9 cellular contexts compared by ENCODE assay signal in the genomic region with DNA sequence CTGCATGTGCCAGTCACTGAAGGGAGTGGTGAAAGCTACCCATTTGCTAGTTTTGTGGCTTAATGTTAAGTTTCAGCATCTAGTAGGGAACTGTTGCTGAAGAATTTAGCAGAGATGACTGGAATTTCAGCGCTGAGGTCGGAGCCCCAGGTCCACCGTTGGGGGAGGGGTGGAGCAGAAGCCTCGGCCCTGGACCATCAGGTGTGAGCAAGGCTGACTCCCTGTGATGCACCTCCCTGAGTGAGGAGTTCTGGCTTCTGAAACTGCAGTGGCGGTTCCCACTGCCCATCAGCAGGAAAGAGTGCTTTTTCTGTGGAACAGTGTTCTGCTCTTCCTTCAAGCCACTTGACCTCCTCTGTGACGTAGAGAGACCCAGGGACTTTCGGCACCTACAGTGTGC. TPM values are rescaled to one million over a fixed set of nuclear protein-coding genes. Genes with fewer than 3 reads are reported as not detected.
DNase-seq lines count a peak whose midpoint lies in the region; ATAC-seq and TF ChIP-seq lines count a peak whose summit lies in the region.
"Had no signal": no experiment of that assay in that cellular context is flagged by ENCODE, and none has a peak within 500 bp of the region (broad histone marks: within the 10 kb centered on the region; RNA-seq: fewer than 3 reads in every experiment).

No MANE protein-coding gene starts in this region.

- no peak for TF ChIP-seq POLR2A in gastrocnemius medialis (IDR thresholded peaks at IDR 0.05)

- peaks cover 12% of the 10 kb centered on the region; the same call in 1 of the 2 replicates for H3K27me3 ChIP-seq in iPS-20b (ENCODE audit: insufficient read depth, low read length)
- peaks cover 0 to 9% (median 0%) of the 10 kb centered on the region in 3 donors for H3K27me3 ChIP-seq in gastrocnemius medialis

- peak overlapping the region; percentile 80; the same call in 1 of the 2 replicates for H3K9ac ChIP-seq in iPS-20b (ENCODE audit: low read depth, low read length)

- H3K36me3 ChIP-seq in iPS-20b (ENCODE audit: insufficient read depth, low read depth, low read length) (peaks cover 10% of the 10 kb centered on the region; the same call in 1 of the 2 replicates), gastrocnemius medialis (no peaks in the 10 kb centered on the region)

- no peaks in the 10 kb centered on the region for H3K9me3 Mint-ChIP-seq in activated B cell treated with CpG ODN at 0.5 μM for 24 hours

- H3K4me1 ChIP-seq in iPS-20b (ENCODE audit: insufficient read depth, low read length) = peaks cover 23% of the 10 kb centered on the region; the same call in 1 of the 2 replicates
- H3K4me1 ChIP-seq in gastrocnemius medialis = peaks cover 12% of the 10 kb centered on the region in 2 donors

- intact Hi-C loops in activated B cell treated with CpG ODN at 0.5 μM for 24 hours (cut with micrococcal nuclease) = no loop called here
- intact Hi-C loops in gastrocnemius medialis (cut with DNase I; ENCODE audit: low total_unique reads) = no loop called here

- no peak for TF ChIP-seq CTCF in activated B cell treated with CpG ODN at 0.5 μM for 24 hours (IDR thresholded peaks at IDR 0.05)
- TF ChIP-seq CTCF in gastrocnemius medialis (IDR thresholded peaks at IDR 0.05 in 4 of 5, conservative IDR thresholded peaks at IDR 0.05 in 1 of 5) = no peak

- peaks cover 49% of the 10 kb centered on the region for H3K27me3 Mint-ChIP-seq in activated B cell treated with CpG ODN at 0.5 μM for 24 hours

- no peak overlapping the region for H3K27ac Mint-ChIP-seq in activated B cell treated with CpG ODN at 0.5 μM for 24 hours

- DNase-seq in NCI-H146 (lab: John Stamatoyannopoulos, UW) (peak; percentile 28), NCI-H146 treated with DMSO at 0.1 percent for 48 hours (lab: John Stamatoyannopoulos, UW; ENCODE audit: unreplicated experiment) (no peak), activated B cell treated with CpG ODN at 0.5 μM for 24 hours (no peak), gastrocnemius medialis (no peak)
- DNase-seq in stimulated activated naive CD8-positive, alpha-beta T cell treated with anti-CD3 and anti-CD28 coated beads, Interleukin-15, Interleukin-2, amounts not matched to agents 100 U/mL and 50 U/mL, for 24 hours = no peak

- POLR2A ChIA-PET in activated B cell treated with CpG ODN at 0.5 μM for 24 hours (lab: Charles Lee) = no interaction called here

- H3K4me3 Mint-ChIP-seq in activated B cell treated with CpG ODN at 0.5 μM for 24 hours = peak overlapping the region; percentile 83

- H3K4me1 Mint-ChIP-seq in activated B cell treated with CpG ODN at 0.5 μM for 24 hours = peaks cover 9% of the 10 kb centered on the region

- H3K9me3 ChIP-seq in iPS-20b (ENCODE audit: insufficient read depth, low read depth, low read length) = no peaks in the 10 kb centered on the region
- no peaks in the 10 kb centered on the region for H3K9me3 ChIP-seq in gastrocnemius medialis

- H3K4me3 ChIP-seq in iPS-20b (ENCODE audit: low read length) = peak overlapping the region; percentile 74
- peak overlapping the region in 3 of 4 donors; percentile 62 to 72 (median 71) for H3K4me3 ChIP-seq in gastrocnemius medialis

- ATAC-seq in activated B cell treated with CpG ODN at 0.5 μM for 24 hours (ENCODE audit: low read depth) (no peak), gastrocnemius medialis (no peak), HG03108 (IDR thresholded peaks at IDR 0.05; ENCODE audit: unreplicated experiment) (no peak), HG02885 (IDR thresholded peaks at IDR 0.05; ENCODE audit: poor library complexity, unreplicated experiment) (no peak)
- ATAC-seq in stimulated activated naive CD8-positive, alpha-beta T cell treated with anti-CD3 and anti-CD28 coated beads, Interleukin-15, Interleukin-2, amounts not matched to agents 100 U/mL and 50 U/mL, for 24 hours = no peak

- CTCF ChIA-PET in activated B cell treated with CpG ODN at 0.5 μM for 24 hours (lab: Charles Lee) = interaction anchor here (0.9 kb wide), 1 partner anchor 14 kb away, joined by 3 read pairs; no protein-coding TSS in a partner anchor

- in situ Hi-C loops in gastrocnemius medialis (cut with MboI; ENCODE audit: low sequenced_read_pairs in 4 of 4) = no loop called here

- H3K27ac ChIP-seq in iPS-20b (ENCODE audit: low read length) (no peak overlapping the region), gastrocnemius medialis (no peak overlapping the region)
- H3K27ac ChIP-seq: HL-60 had no signal

- no peaks in the 10 kb centered on the region for H3K36me3 Mint-ChIP-seq in activated B cell treated with CpG ODN at 0.5 μM for 24 hours (ENCODE audit: low read depth)

RNA-seq across cellular contexts. Expression of a gene that starts 1.3 kb away (rescaled TPM):
- not detected in 2 replicates for total RNA-seq in activated B cell treated with CpG ODN at 0.5 μM for 24 hours
- total RNA-seq in gastrocnemius medialis = under 1 TPM; 0.20 to 0.40 (median 0.25) TPM

RNA-seq across cellular contexts. Expression of a gene that starts 47.2 kb away (rescaled TPM):
- not detected in 2 replicates for total RNA-seq in activated B cell treated with CpG ODN at 0.5 μM for 24 hours
- 1 to 10 TPM in 3 of 4 donors, under 1 TPM in 1; 0.68 to 6.6 (median 2.7) TPM for total RNA-seq in gastrocnemius medialis
